9 cellular contexts compared by ENCODE assay signal in genomic region chr5:141623197-141623596, GRCh38. TPM values are rescaled to one million over a fixed set of nuclear protein-coding genes. Genes with fewer than 3 reads are reported as not detected.
A peak's percentile ranks its signal among the peaks of the same experiment; 100 is the strongest.
DNase-seq lines count a peak whose midpoint lies in the region; ATAC-seq lines count a peak whose summit lies in the region.
"Had no signal": no experiment of that assay in that cellular context is flagged by ENCODE, and none has a peak within 500 bp of the region (broad histone marks: within the 10 kb centered on the region; RNA-seq: fewer than 3 reads in every experiment).

No MANE protein-coding gene starts in this region.

- peaks cover 35% of the 10 kb centered on the region for H3K4me1 Mint-ChIP-seq in activated T-cell treated with anti-CD3 and anti-CD28 coated beads, Interleukin-2, amount 50 U/mL, for 24 hours (ENCODE audit: low read depth)
- H3K4me1 Mint-ChIP-seq in stimulated activated naive B cell treated with anti-CD40 and anti-IgM and Interleukin-4, amounts not matched to agents 10 μg/mL and 1 μg/mL and 100 μg/mL, for 72 hours: peaks cover 27 to 65% of the 10 kb centered on the region in 2 donors

- no peaks in the 10 kb centered on the region for H3K9me3 ChIP-seq in SJSA1 (replicated peaks)

- no peak overlapping the region for H3K4me3 Mint-ChIP-seq in activated T-cell treated with anti-CD3 and anti-CD28 coated beads, Interleukin-2, amount 50 U/mL, for 24 hours
- peak overlapping the region; percentile 26 to 58 for H3K4me3 Mint-ChIP-seq in stimulated activated naive B cell treated with anti-CD40 and anti-IgM and Interleukin-4, amounts not matched to agents 10 μg/mL and 1 μg/mL and 100 μg/mL, for 72 hours

- no peaks in the 10 kb centered on the region for H3K27me3 Mint-ChIP-seq in activated T-cell treated with anti-CD3 and anti-CD28 coated beads, Interleukin-2, amount 50 U/mL, for 24 hours
- H3K27me3 Mint-ChIP-seq in stimulated activated naive B cell treated with anti-CD40 and anti-IgM and Interleukin-4, amounts not matched to agents 10 μg/mL and 1 μg/mL and 100 μg/mL, for 72 hours: no peaks in the 10 kb centered on the region

- H3K27me3 ChIP-seq in SJSA1 (replicated peaks): no peaks in the 10 kb centered on the region

- peaks cover 92% of the 10 kb centered on the region for H3K36me3 Mint-ChIP-seq in activated T-cell treated with anti-CD3 and anti-CD28 coated beads, Interleukin-2, amount 50 U/mL, for 24 hours (ENCODE audit: low read depth)
- peaks cover 45 to 61% of the 10 kb centered on the region in 2 donors for H3K36me3 Mint-ChIP-seq in stimulated activated naive B cell treated with anti-CD40 and anti-IgM and Interleukin-4, amounts not matched to agents 10 μg/mL and 1 μg/mL and 100 μg/mL, for 72 hours

- H3K27ac ChIP-seq in SJSA1: no peak overlapping the region

- H3K4me3 ChIP-seq in SJSA1: no peak overlapping the region

- H3K4me1 ChIP-seq in SJSA1 (replicated peaks): peaks cover 13% of the 10 kb centered on the region

- no peaks in the 10 kb centered on the region for H3K9me3 Mint-ChIP-seq in activated T-cell treated with anti-CD3 and anti-CD28 coated beads, Interleukin-2, amount 50 U/mL, for 24 hours
- H3K9me3 Mint-ChIP-seq in stimulated activated naive B cell treated with anti-CD40 and anti-IgM and Interleukin-4, amounts not matched to agents 10 μg/mL and 1 μg/mL and 100 μg/mL, for 72 hours: no peaks in the 10 kb centered on the region

- H3K36me3 ChIP-seq in SJSA1: peaks cover 89% of the 10 kb centered on the region

- ATAC-seq in HG02973 (IDR thresholded peaks at IDR 0.05; ENCODE audit: unreplicated experiment): peak; percentile 54
- ATAC-seq in stimulated activated naive B cell treated with anti-CD40 and anti-IgM and Interleukin-4, amounts not matched to agents 10 μg/mL and 1 μg/mL and 100 μg/mL, for 72 hours (replicated peaks): peak; percentile 79 to 82

- peak overlapping the region; percentile 88 for H3K27ac Mint-ChIP-seq in activated T-cell treated with anti-CD3 and anti-CD28 coated beads, Interleukin-2, amount 50 U/mL, for 24 hours
- peak overlapping the region; percentile 91 for H3K27ac Mint-ChIP-seq in stimulated activated naive B cell treated with anti-CD40 and anti-IgM and Interleukin-4, amounts not matched to agents 10 μg/mL and 1 μg/mL and 100 μg/mL, for 72 hours

- DNase-seq in activated T-cell treated with anti-CD3 and anti-CD28 coated beads, Interleukin-2, amount 50 U/mL, for 24 hours: no peak
- DNase-seq in activated T-cell treated with anti-CD3 and anti-CD28 coated beads, Interleukin-2, amount 50 U/mL, for 1 hour: no peak
- DNase-seq in SJSA1 (ENCODE audit: low read depth in 1 of 2, low spot score in 2 of 2) (peak; percentile 24 to 53), NCI-H146 (lab: John Stamatoyannopoulos, UW) (no peak), 8988T (no peak), NCI-H2171 treated with DMSO at 0.1 percent for 48 hours (lab: John Stamatoyannopoulos, UW) (no peak)
- DNase-seq in stimulated activated naive B cell treated with anti-CD40 and anti-IgM and Interleukin-4, amounts not matched to agents 10 μg/mL and 1 μg/mL and 100 μg/mL, for 72 hours: peak; percentile 59
- DNase-seq: NCI-H226 had no signal

RNA-seq across cellular contexts. Expression of gene DIAPH1, which starts 4.4 kb away (rescaled TPM):
- 44.5 and 48.7 TPM in 2 replicates for total RNA-seq in SJSA1 (2014; rRNA removed; shearing (Covaris generic))

RNA-seq across cellular contexts. Expression of gene HDAC3, which starts 13.5 kb away (rescaled TPM):
- 85.9 and 93.9 TPM in 2 replicates for total RNA-seq in SJSA1 (2014; rRNA removed; shearing (Covaris generic))

RNA-seq across cellular contexts. Expression of gene RELL2, which starts 13.6 kb away (rescaled TPM):
- total RNA-seq in SJSA1 (2014; rRNA removed; shearing (Covaris generic)): 5.8 and 10.1 TPM in 2 replicates

RNA-seq across cellular contexts. Expression of gene FCHSD1, which starts 28.0 kb away (rescaled TPM):
- 33.2 and 35.8 TPM in 2 replicates for total RNA-seq in SJSA1 (2014; rRNA removed; shearing (Covaris generic))

RNA-seq across cellular contexts. Expression of gene ARAP3, which starts 58.8 kb away (rescaled TPM):
- 7.6 and 8.1 TPM in 2 replicates for total RNA-seq in SJSA1 (2014; rRNA removed; shearing (Covaris generic))

Comparison
In these comparisons a context has a peak if more than half of its experiments do, and no peak if none do; other contexts are left out.
1. DNase-seq: peak in SJSA1 (2 of 2) and stimulated activated naive B cell treated with anti-CD40 and anti-IgM and Interleukin-4, amounts not matched to agents 10 μg/mL and 1 μg/mL and 100 μg/mL, for 72 hours (single experiment); none in activated T-cell treated with anti-CD3 and anti-CD28 coated beads, Interleukin-2, amount 50 U/mL, for 24 hours (single experiment), activated T-cell treated with anti-CD3 and anti-CD28 coated beads, Interleukin-2, amount 50 U/mL, for 1 hour (single experiment), NCI-H146 (single experiment), 8988T (single experiment) and NCI-H2171 treated with DMSO at 0.1 percent for 48 hours (single experiment).